ENCODE assay signal across 9 cellular contexts in genomic region chr19:45591004-45591637, GRCh38. TPM values are rescaled to one million over a fixed set of nuclear protein-coding genes. Genes with fewer than 3 reads are reported as not detected.
DNase-seq lines count a peak whose midpoint lies in the region; ATAC-seq and TF ChIP-seq lines count a peak whose summit lies in the region.
"Had no signal": no experiment of that assay in that cellular context is flagged by ENCODE, and none has a peak within 500 bp of the region (broad histone marks: within the 10 kb centered on the region; RNA-seq: fewer than 3 reads in every experiment).

No MANE protein-coding gene starts in this region.

- TF ChIP-seq CTCF in GM06990 (IDR thresholded peaks at IDR 0.05; ENCODE audit: insufficient read depth, low read length, poor library complexity, severe bottlenecking) (peak; percentile 82), thyroid gland (IDR thresholded peaks at IDR 0.05) (peak in 4 of 6 experiments; percentile 12 to 43 (median 34))

- no peak for TF ChIP-seq POLR2A in thyroid gland (IDR thresholded peaks at IDR 0.05)

- ATAC-seq in GM18873 (IDR thresholded peaks at IDR 0.05; ENCODE audit: low FRiP score, unreplicated experiment) (no peak), HG03175 (IDR thresholded peaks at IDR 0.05; ENCODE audit: unreplicated experiment) (no peak), GM19397 (IDR thresholded peaks at IDR 0.05; ENCODE audit: unreplicated experiment) (no peak)

- CTCF ChIA-PET in activated naive CD4-positive, alpha-beta T cell treated with anti-CD3 and anti-CD28 coated beads for 36 hours (lab: Charles Lee): interaction anchor here (0.6 to 2.0 kb wide), 7 partner anchors 39 to 86 kb away, joined by 3 to 15 read pairs (median 5); partner anchors contain the start of gene GIPR

- H3K36me3 ChIP-seq in GM06990 (ENCODE audit: control insufficient read depth, insufficient read depth, low read length) (no peaks in the 10 kb centered on the region), thyroid gland (no peaks in the 10 kb centered on the region)
- H3K36me3 ChIP-seq: SJSA1 had no signal

- H3K27ac Mint-ChIP-seq in activated naive CD4-positive, alpha-beta T cell treated with anti-CD3 and anti-CD28 coated beads for 36 hours: no peak overlapping the region

- no peak overlapping the region for H3K4me3 Mint-ChIP-seq in activated naive CD4-positive, alpha-beta T cell treated with anti-CD3 and anti-CD28 coated beads for 36 hours

- WGBS in thyroid gland, 2 donors: 59 to 63% methylated on average over 36 to 42 of the region's 48 CpGs

- intact Hi-C loops in activated naive CD4-positive, alpha-beta T cell treated with anti-CD3 and anti-CD28 coated beads for 36 hours (cut with micrococcal nuclease): loop anchor here (1.0 kb wide), 2 partner anchors 51 to 90 kb away; no protein-coding TSS in a partner anchor
- intact Hi-C loops in thyroid gland (cut with DNase I): no loop called here

- H3K27ac ChIP-seq in thyroid gland: no peak overlapping the region
- H3K27ac ChIP-seq: SJSA1 had no signal

- H3K4me3 ChIP-seq in GM06990 (replicated peaks; ENCODE audit: low read depth, low read length) (no peak overlapping the region), thyroid gland (replicated peaks in 1 of 3) (no peak overlapping the region)
- H3K4me3 ChIP-seq: SJSA1 had no signal

- peaks cover 0 to 6% of the 10 kb centered on the region in 2 donors for H3K4me1 ChIP-seq in thyroid gland
- H3K4me1 ChIP-seq: SJSA1 had no signal

- peaks cover 37% of the 10 kb centered on the region for H3K27me3 Mint-ChIP-seq in activated naive CD4-positive, alpha-beta T cell treated with anti-CD3 and anti-CD28 coated beads for 36 hours (ENCODE audit: low read depth)

- no peaks in the 10 kb centered on the region for H3K36me3 Mint-ChIP-seq in activated naive CD4-positive, alpha-beta T cell treated with anti-CD3 and anti-CD28 coated beads for 36 hours (ENCODE audit: low read depth)

- H3K9me3 Mint-ChIP-seq in activated naive CD4-positive, alpha-beta T cell treated with anti-CD3 and anti-CD28 coated beads for 36 hours: no peaks in the 10 kb centered on the region

- peaks cover 13% of the 10 kb centered on the region for H3K4me1 Mint-ChIP-seq in activated naive CD4-positive, alpha-beta T cell treated with anti-CD3 and anti-CD28 coated beads for 36 hours (ENCODE audit: low read depth)

- H3K9me3 ChIP-seq in thyroid gland: no peaks in the 10 kb centered on the region
- H3K9me3 ChIP-seq: SJSA1 had no signal

- H3K27me3 ChIP-seq in GM06990 (replicated peaks; ENCODE audit: control insufficient read depth, insufficient read depth, low read length) (no peaks in the 10 kb centered on the region), thyroid gland (no peaks in the 10 kb centered on the region)
- H3K27me3 ChIP-seq: SJSA1 had no signal

- DNase-seq in GM06990 (ENCODE audit: extremely low read depth, insufficient read length): peak; percentile 68
- peak; percentile 14 for DNase-seq in NCI-H2107 treated with DMSO at 0.1 percent for 48 hours (lab: John Stamatoyannopoulos, UW; ENCODE audit: unreplicated experiment)
- peak; percentile 74 for DNase-seq in activated naive CD4-positive, alpha-beta T cell treated with anti-CD3 and anti-CD28 coated beads for 36 hours
- DNase-seq in kidney tubule cell (ENCODE audit: low spot score): peak; percentile 61
- DNase-seq in thyroid gland: peak; percentile 59

RNA-seq across cellular contexts. Expression of gene OPA3, which starts 6.5 kb away (rescaled TPM):
- 10 to 100 TPM; 12.4 to 12.7 TPM for total RNA-seq in activated naive CD4-positive, alpha-beta T cell treated with anti-CD3 and anti-CD28 coated beads for 36 hours
- 10 to 100 TPM in 3 of 4 donors, 1 to 10 TPM in 1; 5.4 to 30.8 (median 17.0) TPM for total RNA-seq in thyroid gland

RNA-seq across cellular contexts. Expression of gene GPR4, which starts 10.9 kb away (rescaled TPM):
- not detected for total RNA-seq in activated naive CD4-positive, alpha-beta T cell treated with anti-CD3 and anti-CD28 coated beads for 36 hours
- total RNA-seq in thyroid gland: 1 to 10 TPM; 3.6 to 9.4 (median 5.6) TPM
- total RNA-seq: SJSA1 had no signal

RNA-seq across cellular contexts. Expression of gene EML2, which starts 48.1 kb away (rescaled TPM):
- total RNA-seq in activated naive CD4-positive, alpha-beta T cell treated with anti-CD3 and anti-CD28 coated beads for 36 hours: 100 to 1,000 TPM; 145 to 159 TPM
- 100 to 1,000 TPM in 1 of 4 donors, 10 to 100 TPM in 3; 33.1 to 148 (median 36.8) TPM for total RNA-seq in thyroid gland

Comparison
In these comparisons a context has a peak if more than half of its experiments do, and no peak if none do; other contexts are left out.
1. DNase-seq: peak in every context shown above with its lines; median percentile 74 in activated naive CD4-positive, alpha-beta T cell treated with anti-CD3 and anti-CD28 coated beads for 36 hours; 68 in GM06990; 61 in kidney tubule cell; 59 in thyroid gland; 14 in NCI-H2107 treated with DMSO at 0.1 percent for 48 hours.
2. RNA of gene GPR4, which starts 10.9 kb away (total RNA-seq): 3.6 to 9.4 TPM in thyroid gland; not detected in activated naive CD4-positive, alpha-beta T cell treated with anti-CD3 and anti-CD28 coated beads for 36 hours; every median in the first group is over 4 times any median in the second.